In the genomic region with DNA sequence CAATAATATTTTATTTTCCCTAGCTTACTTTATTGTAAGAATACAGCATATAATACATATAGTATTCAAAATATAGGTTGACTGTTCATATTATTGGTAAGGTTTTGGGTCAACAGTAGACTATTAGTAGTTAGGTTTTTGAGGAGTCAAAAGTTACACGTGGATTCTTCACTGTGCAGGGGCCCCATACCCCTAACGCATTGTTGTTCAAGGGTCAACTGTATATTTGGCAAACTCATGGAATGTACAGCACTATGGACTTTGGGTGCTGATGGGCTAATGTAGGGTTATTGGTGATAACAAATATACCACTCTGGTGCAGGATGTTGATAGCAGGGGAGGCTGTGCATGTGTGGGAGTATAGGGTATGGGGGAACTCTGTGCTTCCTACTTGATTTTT, we compare ENCODE assay signal across 1 cellular context.
TF ChIP-seq lines count a peak whose summit lies in the region.

No MANE protein-coding gene starts in this region.

TF ChIP-seq in HepG2, 621 proteins besides CTCF, POLR2A, EP300 and RAD21 (continued from another document and continues in another):
- TF ChIP-seq, protein P1, sequence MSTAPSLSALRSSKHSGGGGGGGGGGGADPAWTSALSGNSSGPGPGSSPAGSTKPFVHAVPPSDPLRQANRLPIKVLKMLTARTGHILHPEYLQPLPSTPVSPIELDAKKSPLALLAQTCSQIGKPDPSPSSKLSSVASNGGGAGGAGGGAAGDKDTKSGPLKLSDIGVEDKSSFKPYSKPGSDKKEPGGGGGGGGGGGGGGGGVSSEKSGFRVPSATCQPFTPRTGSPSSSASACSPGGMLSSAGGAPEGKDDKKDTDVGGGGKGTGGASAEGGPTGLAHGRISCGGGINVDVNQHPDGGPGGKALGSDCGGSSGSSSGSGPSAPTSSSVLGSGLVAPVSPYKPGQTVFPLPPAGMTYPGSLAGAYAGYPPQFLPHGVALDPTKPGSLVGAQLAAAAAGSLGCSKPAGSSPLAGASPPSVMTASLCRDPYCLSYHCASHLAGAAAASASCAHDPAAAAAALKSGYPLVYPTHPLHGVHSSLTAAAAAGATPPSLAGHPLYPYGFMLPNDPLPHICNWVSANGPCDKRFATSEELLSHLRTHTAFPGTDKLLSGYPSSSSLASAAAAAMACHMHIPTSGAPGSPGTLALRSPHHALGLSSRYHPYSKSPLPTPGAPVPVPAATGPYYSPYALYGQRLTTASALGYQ (CRISPR knock-in tag; IDR thresholded peaks at IDR 0.05): 0 out of 2 replicates have a peak, but pooled peaks have one; percentile 23
- TF ChIP-seq CEBPG (CRISPR knock-in tag; IDR thresholded peaks at IDR 0.05): peak; percentile 50
- TF ChIP-seq, protein P2, sequence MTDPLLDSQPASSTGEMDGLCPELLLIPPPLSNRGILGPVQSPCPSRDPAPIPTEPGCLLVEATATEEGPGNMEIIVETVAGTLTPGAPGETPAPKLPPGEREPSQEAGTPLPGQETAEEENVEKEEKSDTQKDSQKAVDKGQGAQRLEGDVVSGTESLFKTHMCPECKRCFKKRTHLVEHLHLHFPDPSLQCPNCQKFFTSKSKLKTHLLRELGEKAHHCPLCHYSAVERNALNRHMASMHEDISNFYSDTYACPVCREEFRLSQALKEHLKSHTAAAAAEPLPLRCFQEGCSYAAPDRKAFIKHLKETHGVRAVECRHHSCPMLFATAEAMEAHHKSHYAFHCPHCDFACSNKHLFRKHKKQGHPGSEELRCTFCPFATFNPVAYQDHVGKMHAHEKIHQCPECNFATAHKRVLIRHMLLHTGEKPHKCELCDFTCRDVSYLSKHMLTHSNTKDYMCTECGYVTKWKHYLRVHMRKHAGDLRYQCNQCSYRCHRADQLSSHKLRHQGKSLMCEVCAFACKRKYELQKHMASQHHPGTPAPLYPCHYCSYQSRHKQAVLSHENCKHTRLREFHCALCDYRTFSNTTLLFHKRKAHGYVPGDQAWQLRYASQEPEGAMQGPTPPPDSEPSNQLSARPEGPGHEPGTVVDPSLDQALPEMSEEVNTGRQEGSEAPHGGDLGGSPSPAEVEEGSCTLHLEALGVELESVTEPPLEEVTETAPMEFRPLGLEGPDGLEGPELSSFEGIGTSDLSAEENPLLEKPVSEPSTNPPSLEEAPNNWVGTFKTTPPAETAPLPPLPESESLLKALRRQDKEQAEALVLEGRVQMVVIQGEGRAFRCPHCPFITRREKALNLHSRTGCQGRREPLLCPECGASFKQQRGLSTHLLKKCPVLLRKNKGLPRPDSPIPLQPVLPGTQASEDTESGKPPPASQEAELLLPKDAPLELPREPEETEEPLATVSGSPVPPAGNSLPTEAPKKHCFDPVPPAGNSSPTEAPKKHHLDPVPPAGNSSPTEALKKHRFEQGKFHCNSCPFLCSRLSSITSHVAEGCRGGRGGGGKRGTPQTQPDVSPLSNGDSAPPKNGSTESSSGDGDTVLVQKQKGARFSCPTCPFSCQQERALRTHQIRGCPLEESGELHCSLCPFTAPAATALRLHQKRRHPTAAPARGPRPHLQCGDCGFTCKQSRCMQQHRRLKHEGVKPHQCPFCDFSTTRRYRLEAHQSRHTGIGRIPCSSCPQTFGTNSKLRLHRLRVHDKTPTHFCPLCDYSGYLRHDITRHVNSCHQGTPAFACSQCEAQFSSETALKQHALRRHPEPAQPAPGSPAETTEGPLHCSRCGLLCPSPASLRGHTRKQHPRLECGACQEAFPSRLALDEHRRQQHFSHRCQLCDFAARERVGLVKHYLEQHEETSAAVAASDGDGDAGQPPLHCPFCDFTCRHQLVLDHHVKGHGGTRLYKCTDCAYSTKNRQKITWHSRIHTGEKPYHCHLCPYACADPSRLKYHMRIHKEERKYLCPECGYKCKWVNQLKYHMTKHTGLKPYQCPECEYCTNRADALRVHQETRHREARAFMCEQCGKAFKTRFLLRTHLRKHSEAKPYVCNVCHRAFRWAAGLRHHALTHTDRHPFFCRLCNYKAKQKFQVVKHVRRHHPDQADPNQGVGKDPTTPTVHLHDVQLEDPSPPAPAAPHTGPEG (CRISPR knock-in tag; IDR thresholded peaks at IDR 0.05): no peak
- no peak for TF ChIP-seq MBNL3 (CRISPR knock-in tag; conservative IDR thresholded peaks at IDR 0.05)
- no peak for TF ChIP-seq ZIK1 (CRISPR knock-in tag; IDR thresholded peaks at IDR 0.05; ENCODE audit: borderline replicate concordance, low read depth)
- TF ChIP-seq ZNF138 (CRISPR knock-in tag; IDR thresholded peaks at IDR 0.05; ENCODE audit: low read depth): no peak
- peak; percentile 97 for TF ChIP-seq ZNF549 (CRISPR knock-in tag; IDR thresholded peaks at IDR 0.05)
- 0 out of 2 replicates have a peak, but pooled peaks have one; percentile 20 for TF ChIP-seq FOXP1 (IDR thresholded peaks at IDR 0.05)
- TF ChIP-seq FOXP1 (CRISPR knock-in tag; IDR thresholded peaks at IDR 0.05): peak; percentile 69
- no peak for TF ChIP-seq GPN1 (CRISPR knock-in tag; IDR thresholded peaks at IDR 0.05; ENCODE audit: borderline replicate concordance)
- TF ChIP-seq, protein P3, sequence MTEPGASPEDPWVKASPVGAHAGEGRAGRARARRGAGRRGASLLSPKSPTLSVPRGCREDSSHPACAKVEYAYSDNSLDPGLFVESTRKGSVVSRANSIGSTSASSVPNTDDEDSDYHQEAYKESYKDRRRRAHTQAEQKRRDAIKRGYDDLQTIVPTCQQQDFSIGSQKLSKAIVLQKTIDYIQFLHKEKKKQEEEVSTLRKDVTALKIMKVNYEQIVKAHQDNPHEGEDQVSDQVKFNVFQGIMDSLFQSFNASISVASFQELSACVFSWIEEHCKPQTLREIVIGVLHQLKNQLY (CRISPR knock-in tag; IDR thresholded peaks at IDR 0.05): no peak
- TF ChIP-seq NCOA5 (CRISPR knock-in tag; IDR thresholded peaks at IDR 0.05): no peak
- TF ChIP-seq SSRP1 (CRISPR knock-in tag; IDR thresholded peaks at IDR 0.05): no peak
- 0 out of 2 replicates have a peak, but pooled peaks have one; percentile 60 for TF ChIP-seq ZNF232 (CRISPR knock-in tag; IDR thresholded peaks at IDR 0.05; ENCODE audit: borderline replicate concordance)
- TF ChIP-seq, protein P4, sequence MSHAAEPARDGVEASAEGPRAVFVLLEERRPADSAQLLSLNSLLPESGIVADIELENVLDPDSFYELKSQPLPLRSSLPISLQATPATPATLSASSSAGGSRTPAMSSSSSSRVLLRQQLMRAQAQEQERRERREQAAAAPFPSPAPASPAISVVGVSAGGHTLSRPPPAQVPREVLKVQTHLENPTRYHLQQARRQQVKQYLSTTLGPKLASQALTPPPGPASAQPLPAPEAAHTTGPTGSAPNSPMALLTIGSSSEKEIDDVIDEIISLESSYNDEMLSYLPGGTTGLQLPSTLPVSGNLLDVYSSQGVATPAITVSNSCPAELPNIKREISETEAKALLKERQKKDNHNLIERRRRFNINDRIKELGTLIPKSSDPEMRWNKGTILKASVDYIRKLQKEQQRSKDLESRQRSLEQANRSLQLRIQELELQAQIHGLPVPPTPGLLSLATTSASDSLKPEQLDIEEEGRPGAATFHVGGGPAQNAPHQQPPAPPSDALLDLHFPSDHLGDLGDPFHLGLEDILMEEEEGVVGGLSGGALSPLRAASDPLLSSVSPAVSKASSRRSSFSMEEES (CRISPR knock-in tag; IDR thresholded peaks at IDR 0.05): no peak
- no peak for TF ChIP-seq PTBP1 (IDR thresholded peaks at IDR 0.05; ENCODE audit: low read depth, low read length, poor library complexity, severe bottlenecking)
- TF ChIP-seq ZNF775 (CRISPR knock-in tag; IDR thresholded peaks at IDR 0.05; ENCODE audit: borderline replicate concordance): no peak
- TF ChIP-seq, protein P5, sequence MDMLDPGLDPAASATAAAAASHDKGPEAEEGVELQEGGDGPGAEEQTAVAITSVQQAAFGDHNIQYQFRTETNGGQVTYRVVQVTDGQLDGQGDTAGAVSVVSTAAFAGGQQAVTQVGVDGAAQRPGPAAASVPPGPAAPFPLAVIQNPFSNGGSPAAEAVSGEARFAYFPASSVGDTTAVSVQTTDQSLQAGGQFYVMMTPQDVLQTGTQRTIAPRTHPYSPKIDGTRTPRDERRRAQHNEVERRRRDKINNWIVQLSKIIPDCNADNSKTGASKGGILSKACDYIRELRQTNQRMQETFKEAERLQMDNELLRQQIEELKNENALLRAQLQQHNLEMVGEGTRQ (IDR thresholded peaks at IDR 0.05; ENCODE audit: low read depth, low read length): no peak
- TF ChIP-seq, protein P5 (CRISPR knock-in tag; IDR thresholded peaks at IDR 0.05; ENCODE audit: borderline replicate concordance): no peak
- 0 out of 2 replicates have a peak, but pooled peaks have one; percentile 19 for TF ChIP-seq ZMYM2 (CRISPR knock-in tag; IDR thresholded peaks at IDR 0.05)
- TF ChIP-seq, protein P6, sequence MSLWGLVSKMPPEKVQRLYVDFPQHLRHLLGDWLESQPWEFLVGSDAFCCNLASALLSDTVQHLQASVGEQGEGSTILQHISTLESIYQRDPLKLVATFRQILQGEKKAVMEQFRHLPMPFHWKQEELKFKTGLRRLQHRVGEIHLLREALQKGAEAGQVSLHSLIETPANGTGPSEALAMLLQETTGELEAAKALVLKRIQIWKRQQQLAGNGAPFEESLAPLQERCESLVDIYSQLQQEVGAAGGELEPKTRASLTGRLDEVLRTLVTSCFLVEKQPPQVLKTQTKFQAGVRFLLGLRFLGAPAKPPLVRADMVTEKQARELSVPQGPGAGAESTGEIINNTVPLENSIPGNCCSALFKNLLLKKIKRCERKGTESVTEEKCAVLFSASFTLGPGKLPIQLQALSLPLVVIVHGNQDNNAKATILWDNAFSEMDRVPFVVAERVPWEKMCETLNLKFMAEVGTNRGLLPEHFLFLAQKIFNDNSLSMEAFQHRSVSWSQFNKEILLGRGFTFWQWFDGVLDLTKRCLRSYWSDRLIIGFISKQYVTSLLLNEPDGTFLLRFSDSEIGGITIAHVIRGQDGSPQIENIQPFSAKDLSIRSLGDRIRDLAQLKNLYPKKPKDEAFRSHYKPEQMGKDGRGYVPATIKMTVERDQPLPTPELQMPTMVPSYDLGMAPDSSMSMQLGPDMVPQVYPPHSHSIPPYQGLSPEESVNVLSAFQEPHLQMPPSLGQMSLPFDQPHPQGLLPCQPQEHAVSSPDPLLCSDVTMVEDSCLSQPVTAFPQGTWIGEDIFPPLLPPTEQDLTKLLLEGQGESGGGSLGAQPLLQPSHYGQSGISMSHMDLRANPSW (CRISPR knock-in tag; IDR thresholded peaks at IDR 0.05; ENCODE audit: borderline replicate concordance): no peak
- TF ChIP-seq ZNF350 (CRISPR knock-in tag; IDR thresholded peaks at IDR 0.05; ENCODE audit: borderline replicate concordance, low read depth): no peak
- TF ChIP-seq CBX2 (IDR thresholded peaks at IDR 0.05; ENCODE audit: low read depth, low read length): no peak
- TF ChIP-seq CBX2 (CRISPR knock-in tag; IDR thresholded peaks at IDR 0.05; ENCODE audit: low read depth): no peak
- TF ChIP-seq, protein P7, sequence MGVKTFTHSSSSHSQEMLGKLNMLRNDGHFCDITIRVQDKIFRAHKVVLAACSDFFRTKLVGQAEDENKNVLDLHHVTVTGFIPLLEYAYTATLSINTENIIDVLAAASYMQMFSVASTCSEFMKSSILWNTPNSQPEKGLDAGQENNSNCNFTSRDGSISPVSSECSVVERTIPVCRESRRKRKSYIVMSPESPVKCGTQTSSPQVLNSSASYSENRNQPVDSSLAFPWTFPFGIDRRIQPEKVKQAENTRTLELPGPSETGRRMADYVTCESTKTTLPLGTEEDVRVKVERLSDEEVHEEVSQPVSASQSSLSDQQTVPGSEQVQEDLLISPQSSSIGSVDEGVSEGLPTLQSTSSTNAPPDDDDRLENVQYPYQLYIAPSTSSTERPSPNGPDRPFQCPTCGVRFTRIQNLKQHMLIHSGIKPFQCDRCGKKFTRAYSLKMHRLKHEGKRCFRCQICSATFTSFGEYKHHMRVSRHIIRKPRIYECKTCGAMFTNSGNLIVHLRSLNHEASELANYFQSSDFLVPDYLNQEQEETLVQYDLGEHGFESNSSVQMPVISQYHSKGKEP (CRISPR knock-in tag; IDR thresholded peaks at IDR 0.05): no peak
- TF ChIP-seq, protein P8, sequence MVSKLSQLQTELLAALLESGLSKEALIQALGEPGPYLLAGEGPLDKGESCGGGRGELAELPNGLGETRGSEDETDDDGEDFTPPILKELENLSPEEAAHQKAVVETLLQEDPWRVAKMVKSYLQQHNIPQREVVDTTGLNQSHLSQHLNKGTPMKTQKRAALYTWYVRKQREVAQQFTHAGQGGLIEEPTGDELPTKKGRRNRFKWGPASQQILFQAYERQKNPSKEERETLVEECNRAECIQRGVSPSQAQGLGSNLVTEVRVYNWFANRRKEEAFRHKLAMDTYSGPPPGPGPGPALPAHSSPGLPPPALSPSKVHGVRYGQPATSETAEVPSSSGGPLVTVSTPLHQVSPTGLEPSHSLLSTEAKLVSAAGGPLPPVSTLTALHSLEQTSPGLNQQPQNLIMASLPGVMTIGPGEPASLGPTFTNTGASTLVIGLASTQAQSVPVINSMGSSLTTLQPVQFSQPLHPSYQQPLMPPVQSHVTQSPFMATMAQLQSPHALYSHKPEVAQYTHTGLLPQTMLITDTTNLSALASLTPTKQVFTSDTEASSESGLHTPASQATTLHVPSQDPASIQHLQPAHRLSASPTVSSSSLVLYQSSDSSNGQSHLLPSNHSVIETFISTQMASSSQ (IDR thresholded peaks at IDR 0.05; ENCODE audit: low read depth): no peak
- TF ChIP-seq, protein P8 (CRISPR knock-in tag; IDR thresholded peaks at IDR 0.05; ENCODE audit: borderline replicate concordance): no peak
- TF ChIP-seq, protein P9, sequence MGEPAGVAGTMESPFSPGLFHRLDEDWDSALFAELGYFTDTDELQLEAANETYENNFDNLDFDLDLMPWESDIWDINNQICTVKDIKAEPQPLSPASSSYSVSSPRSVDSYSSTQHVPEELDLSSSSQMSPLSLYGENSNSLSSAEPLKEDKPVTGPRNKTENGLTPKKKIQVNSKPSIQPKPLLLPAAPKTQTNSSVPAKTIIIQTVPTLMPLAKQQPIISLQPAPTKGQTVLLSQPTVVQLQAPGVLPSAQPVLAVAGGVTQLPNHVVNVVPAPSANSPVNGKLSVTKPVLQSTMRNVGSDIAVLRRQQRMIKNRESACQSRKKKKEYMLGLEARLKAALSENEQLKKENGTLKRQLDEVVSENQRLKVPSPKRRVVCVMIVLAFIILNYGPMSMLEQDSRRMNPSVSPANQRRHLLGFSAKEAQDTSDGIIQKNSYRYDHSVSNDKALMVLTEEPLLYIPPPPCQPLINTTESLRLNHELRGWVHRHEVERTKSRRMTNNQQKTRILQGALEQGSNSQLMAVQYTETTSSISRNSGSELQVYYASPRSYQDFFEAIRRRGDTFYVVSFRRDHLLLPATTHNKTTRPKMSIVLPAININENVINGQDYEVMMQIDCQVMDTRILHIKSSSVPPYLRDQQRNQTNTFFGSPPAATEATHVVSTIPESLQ (CRISPR knock-in tag; conservative IDR thresholded peaks at IDR 0.05): no peak
- no peak for TF ChIP-seq ZNF567 (CRISPR knock-in tag; IDR thresholded peaks at IDR 0.05; ENCODE audit: borderline replicate concordance)
- TF ChIP-seq ZNF326 (CRISPR knock-in tag; IDR thresholded peaks at IDR 0.05; ENCODE audit: borderline replicate concordance): no peak
